14 cellular contexts compared by ENCODE assay signal in genomic region chr1:228034954-228035837, GRCh38. TPM values are rescaled to one million over a fixed set of nuclear protein-coding genes. Genes with fewer than 3 reads are reported as not detected.
DNase-seq lines count a peak whose midpoint lies in the region; ATAC-seq and TF ChIP-seq lines count a peak whose summit lies in the region.
"Had no signal": no experiment of that assay in that cellular context is flagged by ENCODE, and none has a peak within 500 bp of the region (broad histone marks: within the 10 kb centered on the region; RNA-seq: fewer than 3 reads in every experiment).

No MANE protein-coding gene starts in this region.

- no peak overlapping the region for H2AFZ ChIP-seq in osteoblast (ENCODE audit: low read length)
- H2AFZ ChIP-seq: GM23248 had no signal

- H3K4ac ChIP-seq in mesendoderm (ENCODE audit: low read depth, low read length): no peak overlapping the region

- TF ChIP-seq CTCF in left ventricle myocardium inferior (IDR thresholded peaks at IDR 0.05; ENCODE audit: borderline replicate concordance) (no peak), osteoblast (IDR thresholded peaks at IDR 0.05; ENCODE audit: extremely low read depth, low read depth, low read length) (no peak)

- H3K4me2 ChIP-seq in osteoblast (ENCODE audit: insufficient read depth, low read length) (no peak overlapping the region), mesendoderm (ENCODE audit: low read length) (no peak overlapping the region)

- no peak overlapping the region for H3K18ac ChIP-seq in mesendoderm (ENCODE audit: low read length)

- intact Hi-C loops in left ventricle myocardium superior (cut with micrococcal nuclease): no loop called here
- intact Hi-C loops in left ventricle myocardium inferior (cut with micrococcal nuclease): no loop called here
- intact Hi-C loops in aorta (cut with DNase I): no loop called here

- H3K4me3 ChIP-seq in left ventricle myocardium inferior: no peak overlapping the region
- H3K4me3 ChIP-seq in osteoblast (ENCODE audit: insufficient read depth, low read length): no peak overlapping the region
- H3K4me3 ChIP-seq in aorta (ENCODE audit: low read length in 2 of 2): no peak overlapping the region
- no peak overlapping the region for H3K4me3 ChIP-seq in mesendoderm (ENCODE audit: low read length)
- H3K4me3 ChIP-seq: GM23248, SJCRH30 had no signal

- H3K9me3 ChIP-seq in left ventricle myocardium inferior (replicated peaks) (peaks cover 16% of the 10 kb centered on the region), osteoblast (ENCODE audit: low read depth, low read length) (no peaks in the 10 kb centered on the region), aorta (ENCODE audit: control insufficient read depth, low read length) (peaks cover 2% of the 10 kb centered on the region)
- H3K9me3 ChIP-seq: SJCRH30 had no signal

- DNase-seq in left ventricle myocardium superior: peak; percentile 11
- DNase-seq in left ventricle myocardium inferior: no peak
- DNase-seq in ecto neural progenitor cell (ENCODE audit: low spot score): peak; percentile 55
- DNase-seq in osteoblast (ENCODE audit: insufficient read length, low spot score, missing footprints): peak; percentile 77
- DNase-seq in aorta: peak; percentile 27 to 60
- DNase-seq in mesendoderm: no peak
- DNase-seq in NCI-H187 (lab: John Stamatoyannopoulos, UW): no peak
- DNase-seq: DMS 273 treated with DMSO at 0.1 percent for 48 hours, GM23248, NCI-H187 treated with DMSO at 0.1 percent for 48 hours, NCI-H748 treated with DMSO at 0.1 percent for 48 hours, SJCRH30 had no signal

- H3K27me3 ChIP-seq in left ventricle myocardium inferior (ENCODE audit: low read depth): peaks cover 79% of the 10 kb centered on the region
- peaks cover 28% of the 10 kb centered on the region for H3K27me3 ChIP-seq in osteoblast (ENCODE audit: insufficient read depth, low read length)
- no peaks in the 10 kb centered on the region for H3K27me3 ChIP-seq in aorta (ENCODE audit: control insufficient read depth in 1 of 2, insufficient read depth in 2 of 2, low read length in 1 of 2)
- peaks cover 2% of the 10 kb centered on the region for H3K27me3 ChIP-seq in mesendoderm (ENCODE audit: insufficient read depth, low read length, poor library complexity)
- H3K27me3 ChIP-seq: SJCRH30 had no signal

- no peaks in the 10 kb centered on the region for H3K36me3 ChIP-seq in left ventricle myocardium inferior
- no peaks in the 10 kb centered on the region for H3K36me3 ChIP-seq in osteoblast (ENCODE audit: insufficient read depth, low read length)
- H3K36me3 ChIP-seq in aorta (ENCODE audit: control insufficient read depth in 1 of 2, insufficient read depth in 2 of 2, low read length in 1 of 2): no peaks in the 10 kb centered on the region
- no peaks in the 10 kb centered on the region for H3K36me3 ChIP-seq in mesendoderm (ENCODE audit: control insufficient read depth, insufficient read depth, low read length)
- H3K36me3 ChIP-seq: SJCRH30 had no signal

- H4K8ac ChIP-seq in mesendoderm (ENCODE audit: low read depth, low read length): no peak overlapping the region

- H2BK120ac ChIP-seq in mesendoderm (ENCODE audit: low read depth, low read length): no peak overlapping the region

- H3K79me1 ChIP-seq in mesendoderm (ENCODE audit: low read length): no peaks in the 10 kb centered on the region

- ATAC-seq in left ventricle myocardium superior: no peak
- no peak for ATAC-seq in aorta (ENCODE audit: low FRiP score)
- ATAC-seq in HG03196 (IDR thresholded peaks at IDR 0.05; ENCODE audit: unreplicated experiment): no peak

- no peak overlapping the region for H4K5ac ChIP-seq in mesendoderm (ENCODE audit: low read length)

- H4K20me1 ChIP-seq in osteoblast (ENCODE audit: insufficient read depth, low read length): no peaks in the 10 kb centered on the region

- H2AK5ac ChIP-seq in mesendoderm (ENCODE audit: low read length): no peak overlapping the region

- no peak overlapping the region for H3K9ac ChIP-seq in mesendoderm (ENCODE audit: low read length)
- H3K9ac ChIP-seq: GM23248 had no signal

- H3K4me1 ChIP-seq in left ventricle myocardium inferior (peaks cover 10% of the 10 kb centered on the region), osteoblast (ENCODE audit: insufficient read depth, low read length) (no peaks in the 10 kb centered on the region), aorta (ENCODE audit: control insufficient read depth in 1 of 2, insufficient read depth in 2 of 2, low read length in 2 of 2) (no peaks in the 10 kb centered on the region), mesendoderm (ENCODE audit: control insufficient read depth, low read depth, low read length) (peaks cover 2% of the 10 kb centered on the region)
- H3K4me1 ChIP-seq: SJCRH30 had no signal

- H3K23ac ChIP-seq in mesendoderm (ENCODE audit: low read length): no peak overlapping the region

- no peak overlapping the region for H3K56ac ChIP-seq in mesendoderm (ENCODE audit: low read length)

- H2BK5ac ChIP-seq in mesendoderm (ENCODE audit: low read length): no peak overlapping the region

- H3K79me2 ChIP-seq in osteoblast (ENCODE audit: insufficient read depth, low read length) (no peaks in the 10 kb centered on the region), mesendoderm (ENCODE audit: control insufficient read depth, insufficient read depth, low read length) (no peaks in the 10 kb centered on the region)

- no peak overlapping the region for H2BK15ac ChIP-seq in mesendoderm (replicated peaks; ENCODE audit: low read depth)

- no peak overlapping the region for H3K27ac ChIP-seq in left ventricle myocardium inferior (replicated peaks)
- H3K27ac ChIP-seq in osteoblast (ENCODE audit: low read depth, low read length): no peak overlapping the region
- no peak overlapping the region for H3K27ac ChIP-seq in aorta (ENCODE audit: low read depth in 1 of 2, low read length in 2 of 2)
- no peak overlapping the region for H3K27ac ChIP-seq in mesendoderm (ENCODE audit: low read depth, low read length)
- H3K27ac ChIP-seq: C4-2B, GM23248, SJCRH30 had no signal

- 92 to 95% methylated on average over 16 of the region's 16 CpGs for WGBS in aorta, 2 donors
- no CpG with 5 or more reads among the region's 16 CpGs for WGBS in mesendoderm (ENCODE audit: extremely low coverage, insufficient coverage, low lambda C conversion rate)

RNA-seq across cellular contexts. Expression of gene WNT3A, which starts 28.4 kb away (rescaled TPM):
- total RNA-seq in left ventricle myocardium superior: not detected
- not detected for total RNA-seq in left ventricle myocardium inferior
- total RNA-seq in osteoblast: not detected in 2 replicates
- not detected for total RNA-seq in aorta
- polyA plus RNA-seq in aorta: not detected
- 0.53 TPM for polyA plus RNA-seq in mesendoderm (2013, experiment 1 of 2)
- 0.42 TPM for polyA plus RNA-seq in mesendoderm (2013, experiment 2 of 2)
- total RNA-seq: GM23248, SJCRH30 had no signal
- polyA plus RNA-seq: GM23248 had no signal

RNA-seq across cellular contexts. Expression of gene ARF1, which starts 47.3 kb away (rescaled TPM):
- 285 TPM for total RNA-seq in left ventricle myocardium superior
- total RNA-seq in left ventricle myocardium inferior: 294 TPM
- 231 and 248 TPM in 2 replicates for total RNA-seq in osteoblast
- 100 to 1,000 TPM; 291 to 356 TPM for total RNA-seq in aorta
- 100 to 1,000 TPM; 232 to 349 TPM for polyA plus RNA-seq in aorta
- 264 TPM for polyA plus RNA-seq in mesendoderm (2013, experiment 1 of 2)
- 266 TPM for polyA plus RNA-seq in mesendoderm (2013, experiment 2 of 2)

Comparison
In these comparisons a context has a peak if more than half of its experiments do, and no peak if none do; other contexts are left out.
1. DNase-seq: peak in left ventricle myocardium superior (single experiment), ecto neural progenitor cell (single experiment), osteoblast (single experiment) and aorta (2 of 2); none in left ventricle myocardium inferior (single experiment), mesendoderm (single experiment) and NCI-H187 (0 of 2).